ENCODE assay signal across 8 cellular contexts in genomic region chr10:133357293-133358151, GRCh38. TPM values are rescaled to one million over a fixed set of nuclear protein-coding genes. Genes with fewer than 3 reads are reported as not detected.
DNase-seq lines count a peak whose midpoint lies in the region; ATAC-seq and TF ChIP-seq lines count a peak whose summit lies in the region.

TSS of gene FUOM (minus strand) at chr10:133358019. CDS start at chr10:133358007, 12 bp downstream.

- DNase-seq in CMK (ENCODE audit: low read depth) (peak; percentile 83), HK-2 (ENCODE audit: unreplicated experiment) (peak; percentile 84), T1000 (lab: John Stamatoyannopoulos, UW) (peak; percentile 70), body of pancreas (peak; percentile 41 to 59 (median 44)), islet precursor cell (peak; percentile 92), SK-N-DZ (ENCODE audit: low spot score) (no peak)
- DNase-seq in stimulated activated CD4-positive, alpha-beta T cell treated with anti-CD3 and anti-CD28 coated beads, Interleukin-15, amount 100 ng/mL, for 48 hours (ENCODE audit: low read depth in 2 of 2) = peak; percentile 65 to 67

- peak in 1 of 3 donors; percentile 40 for TF ChIP-seq POLR2A in body of pancreas (IDR thresholded peaks at IDR 0.05)

- peak within 1 kb of the TSS in 3 of 4 donors; percentile 64 to 73 (median 66) for H3K27ac ChIP-seq in body of pancreas

- peak within 1 kb of the TSS in 1 of 2 donors; percentile 45 for H3K4me3 ChIP-seq in body of pancreas

- H3K4me1 ChIP-seq in body of pancreas = peaks cover 47% of the 10 kb centered on the region

- H3K9me3 ChIP-seq in body of pancreas = no peaks in the 10 kb centered on the region

- H3K36me3 ChIP-seq in body of pancreas (replicated peaks in 1 of 2; ENCODE audit: insufficient read depth in 1 of 2, low read depth in 2 of 2) = peaks cover 0 to 1% of the 10 kb centered on the region in 2 donors

- ATAC-seq in GM19438 (IDR thresholded peaks at IDR 0.05; ENCODE audit: low read depth, unreplicated experiment) = peak; percentile 60
- ATAC-seq in body of pancreas = peak; percentile 49

- intact Hi-C loops in body of pancreas (cut with DNase I) = no loop called here

- WGBS in body of pancreas, 2 donors = 4 to 7% methylated on average over 6 to 73 of the region's 82 CpGs

- TF ChIP-seq CTCF in body of pancreas (IDR thresholded peaks at IDR 0.05) = no peak

- no peaks in the 10 kb centered on the region for H3K27me3 ChIP-seq in body of pancreas

RNA-seq across cellular contexts. Expression of gene FUOM, which starts in this region (rescaled TPM):
- total RNA-seq in body of pancreas = 10 to 100 TPM; 12.5 to 16.1 TPM
- polyA plus RNA-seq in SK-N-DZ (2014; cell fraction: cytosol; rRNA removed) = not detected in 2 replicates
- not detected in 2 replicates for polyA plus RNA-seq in SK-N-DZ (2014; cell fraction: nucleus; rRNA removed)
